ENCODE assay signal across 21 cellular contexts in genomic region chr16:4699030-4699556, GRCh38. TPM values are rescaled to one million over a fixed set of nuclear protein-coding genes. Genes with fewer than 3 reads are reported as not detected.
"Had no signal": no experiment of that assay in that cellular context is flagged by ENCODE, and none has a peak within 500 bp of the region (broad histone marks: within the 10 kb centered on the region; RNA-seq: fewer than 3 reads in every experiment).

No MANE protein-coding gene starts in this region.

- ATAC-seq: activated CD4-positive, alpha-beta T cell treated with anti-CD3 and anti-CD28 coated beads for 36 hours; psoas muscle; right cardiac atrium; stimulated activated naive CD8-positive, alpha-beta T cell treated with anti-CD3 and anti-CD28 coated beads, Interleukin-15, Interleukin-2, amounts not matched to agents 100 U/mL and 50 U/mL, for 24 hours; WTC11 had no signal

- DNase-seq: activated CD4-positive, alpha-beta memory T cell treated with anti-CD3 and anti-CD28 coated beads, Interleukin-2, amount 10 ng/mL, durations not matched to agents 7 days and 5 days; activated CD4-positive, alpha-beta T cell treated with anti-CD3 and anti-CD28 coated beads for 36 hours; activated effector memory CD4-positive, alpha-beta T cell treated with Interleukin-2 at 50 U/mL for 16 hours; activated naive CD4-positive, alpha-beta T cell treated with anti-CD3 and anti-CD28 coated beads, Interleukin-2, amount 10 ng/mL, durations not matched to agents 7 days and 5 days; activated T-cell treated with anti-CD3 and anti-CD28 coated beads, Interleukin-2, amount 50 U/mL, for 48 hours; cerebellar nuclear complex; cortex of kidney; hypothalamus; left ventricle myocardium inferior; stimulated activated CD4-positive, alpha-beta T cell treated with anti-CD3 and anti-CD28 coated beads, Interleukin-2, amount 100 ng/mL, for 24 hours; stimulated activated naive CD8-positive, alpha-beta T cell treated with anti-CD3 and anti-CD28 coated beads, Interleukin-15, Interleukin-2, amounts not matched to agents 100 U/mL and 50 U/mL, for 24 hours; substantia nigra had no signal

- H3K9me3 ChIP-seq: ascending aorta, breast epithelium, left ventricle myocardium inferior, ovary, psoas muscle, tibial nerve, uterus had no signal

- H3K4me3 ChIP-seq: ascending aorta, breast epithelium, left ventricle myocardium inferior, ovary, psoas muscle, tibial nerve, uterus had no signal

- FAIRE-seq: frontal cortex had no signal

- H3K27me3 ChIP-seq: ascending aorta, breast epithelium, ovary, tibial nerve, uterus had no signal

- H3K36me3 ChIP-seq: breast epithelium, ovary, uterus had no signal

- H3K27ac ChIP-seq: ascending aorta, breast epithelium, left ventricle myocardium inferior, ovary, psoas muscle, tibial nerve, uterus had no signal

RNA-seq across cellular contexts. Expression of gene DNAAF8, which starts 35.2 kb away (rescaled TPM):
- total RNA-seq: activated CD4-positive, alpha-beta memory T cell treated with anti-CD3 and anti-CD28 coated beads, Interleukin-2, amount 10 ng/mL, durations not matched to agents 7 days and 5 days; ascending aorta had no signal
